In genomic region chr3:124846189-124846588, GRCh38 we compare ENCODE assay signal across 10 cellular contexts. TPM values are rescaled to one million over a fixed set of nuclear protein-coding genes. Genes with fewer than 3 reads are reported as not detected.
DNase-seq lines count a peak whose midpoint lies in the region; ATAC-seq and TF ChIP-seq lines count a peak whose summit lies in the region.
"Had no signal": no experiment of that assay in that cellular context is flagged by ENCODE, and none has a peak within 500 bp of the region (broad histone marks: within the 10 kb centered on the region; RNA-seq: fewer than 3 reads in every experiment).

No MANE protein-coding gene starts in this region.

- no peak overlapping the region for H3K4me3 Mint-ChIP-seq in WTC11
- H3K4me3 Mint-ChIP-seq in activated T-cell treated with anti-CD3 and anti-CD28 coated beads, Interleukin-2, amount 50 U/mL, for 4 hours = no peak overlapping the region

- no peak overlapping the region for H3K27ac ChIP-seq in OCI-LY7 (ENCODE audit: low read depth, low read length, poor library complexity, severe bottlenecking)
- H3K27ac ChIP-seq: VCaP had no signal

- no peak for TF ChIP-seq CTCF in AG09309 (IDR thresholded peaks at IDR 0.05; ENCODE audit: control insufficient read depth, insufficient read depth, low read depth, low read length, missing control alignments)
- TF ChIP-seq CTCF in WTC11 (IDR thresholded peaks at IDR 0.05) = no peak
- no peak for TF ChIP-seq CTCF in fibroblast of pulmonary artery (IDR thresholded peaks at IDR 0.05; ENCODE audit: low read length, missing control alignments)
- no peak for TF ChIP-seq CTCF in OCI-LY7 (conservative IDR thresholded peaks at IDR 0.05; ENCODE audit: low read length)

- no peaks in the 10 kb centered on the region for H3K27me3 Mint-ChIP-seq in WTC11 (ENCODE audit: low read depth)
- peaks cover 1% of the 10 kb centered on the region for H3K27me3 Mint-ChIP-seq in activated T-cell treated with anti-CD3 and anti-CD28 coated beads, Interleukin-2, amount 50 U/mL, for 4 hours (ENCODE audit: low read depth)

- H3K4me3 ChIP-seq in AG09309 (ENCODE audit: control insufficient read depth, low read depth, low read length) (no peak overlapping the region), fibroblast of pulmonary artery (replicated peaks; ENCODE audit: low read depth, low read length) (no peak overlapping the region), OCI-LY7 (ENCODE audit: low read depth, low read length, poor library complexity, severe bottlenecking) (no peak overlapping the region)

- BruUV-seq in OCI-LY7 (replicated peaks; lab: Mats Ljungman, UMichigan) = no TSS peak

- ATAC-seq in WTC11 = no peak
- no peak for ATAC-seq in GM19452 (IDR thresholded peaks at IDR 0.05; ENCODE audit: unreplicated experiment)
- ATAC-seq in activated T-cell treated with anti-CD3 and anti-CD28 coated beads, Interleukin-2, amount 50 U/mL, for 4 hours = no peak

- H2AFZ ChIP-seq in OCI-LY7 (ENCODE audit: low read length) = no peak overlapping the region

- no peaks in the 10 kb centered on the region for H3K79me2 ChIP-seq in OCI-LY7 (ENCODE audit: insufficient read depth, low read depth, low read length)

- no peaks in the 10 kb centered on the region for H3K9me3 Mint-ChIP-seq in WTC11
- no peaks in the 10 kb centered on the region for H3K9me3 Mint-ChIP-seq in activated T-cell treated with anti-CD3 and anti-CD28 coated beads, Interleukin-2, amount 50 U/mL, for 4 hours

- DNase-seq in AG09309 (ENCODE audit: low read depth) (peak; percentile 57), WTC11 (ENCODE audit: low spot score) (no peak), fibroblast of pulmonary artery (ENCODE audit: low read depth) (peak; percentile 92), renal cortical epithelial cell (ENCODE audit: low read depth) (peak; percentile 40), OCI-LY7 (ENCODE audit: low spot score) (no peak)
- DNase-seq in activated T-cell treated with anti-CD3 and anti-CD28 coated beads, Interleukin-2, amount 50 U/mL, for 4 hours = no peak
- no peak for DNase-seq in activated CD4-positive, alpha-beta T cell treated with anti-CD3 and anti-CD28 coated beads, Interleukin-2, amount 50 U/mL, for 4 hours
- DNase-seq: stimulated activated CD4-positive, alpha-beta T cell treated with anti-CD3 and anti-CD28 coated beads, Interleukin-4, amount 100 ng/mL, for 4 hours had no signal

- H3K4me2 ChIP-seq in OCI-LY7 (ENCODE audit: low read length) = no peak overlapping the region

- no peaks in the 10 kb centered on the region for H3K9me2 ChIP-seq in OCI-LY7 (ENCODE audit: insufficient read depth, low read length)

- H3K36me3 ChIP-seq in OCI-LY7 (ENCODE audit: insufficient read depth, low read length) = no peaks in the 10 kb centered on the region

- POLR2A ChIA-PET in WTC11 (lab: Charles Lee) (interaction anchor here (1.0 kb wide), 1 partner anchor 10 kb away, joined by 3 read pairs; no protein-coding TSS in a partner anchor), OCI-LY7 (lab: Charles Lee) (interaction anchor here (0.6 kb wide), 1 partner anchor 51 kb away, joined by 3 read pairs; no protein-coding TSS in a partner anchor)

- no peaks in the 10 kb centered on the region for H3K4me1 ChIP-seq in OCI-LY7 (ENCODE audit: insufficient read depth, low read length, poor library complexity, severe bottlenecking)

- H3K4me1 Mint-ChIP-seq in WTC11 = peaks cover 21% of the 10 kb centered on the region
- H3K4me1 Mint-ChIP-seq in activated T-cell treated with anti-CD3 and anti-CD28 coated beads, Interleukin-2, amount 50 U/mL, for 4 hours (ENCODE audit: low read depth) = no peaks in the 10 kb centered on the region

- no peaks in the 10 kb centered on the region for H3K9me3 ChIP-seq in OCI-LY7 (ENCODE audit: low read length)

- CTCF ChIA-PET in WTC11 (lab: Charles Lee) (interaction anchor here (2.0 kb wide), 1 partner anchor 19 kb away, joined by 6 read pairs; no protein-coding TSS in a partner anchor), OCI-LY7 (lab: Charles Lee; ENCODE audit: unreplicated experiment) (no interaction called here)

- H3K27ac Mint-ChIP-seq in WTC11 = peak overlapping the region; percentile 22; the same call in 1 of the 2 replicates

- intact Hi-C loops in OCI-LY7 (cut with micrococcal nuclease; ENCODE audit: unreplicated experiment) = no loop called here

- no peaks in the 10 kb centered on the region for H4K20me1 ChIP-seq in OCI-LY7 (ENCODE audit: insufficient read depth, low read length)

- H3K36me3 Mint-ChIP-seq in WTC11 = peaks cover 71% of the 10 kb centered on the region
- H3K36me3 Mint-ChIP-seq in activated T-cell treated with anti-CD3 and anti-CD28 coated beads, Interleukin-2, amount 50 U/mL, for 4 hours (ENCODE audit: insufficient read depth) = no peaks in the 10 kb centered on the region

TF ChIP-seq in WTC11, 78 proteins besides CTCF, POLR2A, EP300 and RAD21:
- no peak for TF ChIP-seq ZNF232 (CRISPR knock-in tag; IDR thresholded peaks at IDR 0.05)
- TF ChIP-seq PRRX2 (CRISPR knock-in tag; IDR thresholded peaks at IDR 0.05) = no peak
- no peak for TF ChIP-seq STAT6 (CRISPR knock-in tag; conservative IDR thresholded peaks at IDR 0.05; ENCODE audit: low read depth)
- TF ChIP-seq ATF2 (CRISPR knock-in tag; IDR thresholded peaks at IDR 0.05; ENCODE audit: borderline replicate concordance, low read depth) = no peak
- no peak for TF ChIP-seq ZNF396 (CRISPR knock-in tag; IDR thresholded peaks at IDR 0.05; ENCODE audit: borderline replicate concordance)
- no peak for TF ChIP-seq NFE2L1 (CRISPR knock-in tag; IDR thresholded peaks at IDR 0.05)
- TF ChIP-seq ZNF219 (CRISPR knock-in tag; IDR thresholded peaks at IDR 0.05; ENCODE audit: borderline replicate concordance) = no peak
- no peak for TF ChIP-seq SMAD4 (CRISPR knock-in tag; IDR thresholded peaks at IDR 0.05)
- TF ChIP-seq FOXP1 (CRISPR knock-in tag; IDR thresholded peaks at IDR 0.05; ENCODE audit: borderline replicate concordance) = no peak
- no peak for TF ChIP-seq ATF1 (CRISPR knock-in tag; IDR thresholded peaks at IDR 0.05)
- no peak for TF ChIP-seq TEAD1 (CRISPR knock-in tag; IDR thresholded peaks at IDR 0.05)
- no peak for TF ChIP-seq NFATC4 (CRISPR knock-in tag; IDR thresholded peaks at IDR 0.05)
- TF ChIP-seq ZNF138 (CRISPR knock-in tag; conservative IDR thresholded peaks at IDR 0.05) = no peak
- no peak for TF ChIP-seq GRHL2 (CRISPR knock-in tag; IDR thresholded peaks at IDR 0.05; ENCODE audit: insufficient replicate concordance, severe bottlenecking)

RNA-seq across cellular contexts. Expression of gene ITGB5, which starts 41.0 kb away (rescaled TPM):
- total RNA-seq in WTC11 (2021) (292 to 339 TPM (median 296 TPM) in 3 replicates), renal cortical epithelial cell (142 and 304 TPM in 2 replicates), OCI-LY7 (2022) (not detected in 2 replicates)
- total RNA-seq in activated T-cell treated with anti-CD3 and anti-CD28 coated beads, Interleukin-2, amount 50 U/mL, for 4 hours = under 1 TPM; 0.71 to 0.87 (median 0.71) TPM
- not detected in 2 replicates for total RNA-seq in OCI-LY7 (2014; rRNA removed; shearing (Covaris generic))

Comparison
In these comparisons a context has a peak if more than half of its experiments do, and no peak if none do; other contexts are left out.
1. DNase-seq: peak in AG09309 (single experiment), fibroblast of pulmonary artery (single experiment) and renal cortical epithelial cell (single experiment); none in WTC11 (single experiment), activated T-cell treated with anti-CD3 and anti-CD28 coated beads, Interleukin-2, amount 50 U/mL, for 4 hours (single experiment), activated CD4-positive, alpha-beta T cell treated with anti-CD3 and anti-CD28 coated beads, Interleukin-2, amount 50 U/mL, for 4 hours (0 of 2) and OCI-LY7 (single experiment).
2. RNA of gene ITGB5, which starts 41.0 kb away (total RNA-seq): 292 to 339 TPM in WTC11 and 142 to 304 TPM in renal cortical epithelial cell; 0.71 to 0.87 TPM in activated T-cell treated with anti-CD3 and anti-CD28 coated beads, Interleukin-2, amount 50 U/mL, for 4 hours and not detected in OCI-LY7; every median in the first group is over 10 times any median in the second.